ENCODE assay signal across 8 cellular contexts in the genomic region with DNA sequence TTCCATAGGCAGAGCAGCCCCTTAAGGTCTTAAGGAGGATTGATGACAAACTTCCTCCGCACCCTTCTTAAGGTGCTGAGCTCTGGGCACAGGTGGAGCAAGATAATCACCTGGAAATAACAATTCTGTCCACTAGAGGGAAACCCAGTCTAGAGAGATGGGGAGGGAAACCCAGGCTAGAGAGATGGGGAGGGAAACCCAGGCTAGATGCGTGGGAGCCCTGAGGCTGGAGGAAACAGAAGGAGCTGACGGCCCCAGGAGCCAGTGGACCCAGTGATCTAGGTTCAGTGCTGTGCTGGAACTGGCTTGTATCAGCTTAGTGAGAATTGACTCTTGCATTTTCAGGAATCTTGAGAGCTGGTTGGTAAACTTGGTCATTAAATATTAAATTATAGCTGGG. TPM values are rescaled to one million over a fixed set of nuclear protein-coding genes. Genes with fewer than 3 reads are reported as not detected.
DNase-seq lines count a peak whose midpoint lies in the region; ATAC-seq and TF ChIP-seq lines count a peak whose summit lies in the region.

No MANE protein-coding gene starts in this region.

- H3K27me3 Mint-ChIP-seq in endothelial cell (ENCODE audit: unreplicated experiment): peaks cover 3% of the 10 kb centered on the region

- peaks cover 5% of the 10 kb centered on the region for H3K4me1 Mint-ChIP-seq in endothelial cell (ENCODE audit: unreplicated experiment)

- H3K27ac ChIP-seq in tibial artery: no peak overlapping the region

- peaks cover 0 to 26% of the 10 kb centered on the region in 2 donors for H3K27me3 ChIP-seq in tibial artery

- intact Hi-C loops in tibial artery (cut with DNase I; ENCODE audit: low total_unique reads): no loop called here

- no peak overlapping the region for H3K4me3 ChIP-seq in tibial artery

- no peaks in the 10 kb centered on the region for H3K4me1 ChIP-seq in tibial artery

- no peak overlapping the region for H3K4me3 Mint-ChIP-seq in endothelial cell (ENCODE audit: unreplicated experiment)

- no peaks in the 10 kb centered on the region for H3K36me3 Mint-ChIP-seq in endothelial cell (ENCODE audit: low read depth, unreplicated experiment)

- no peak overlapping the region for H3K27ac Mint-ChIP-seq in endothelial cell (ENCODE audit: unreplicated experiment)

- DNase-seq in Daoy (ENCODE audit: low read depth) (peak; percentile 67), NCI-H510A (lab: John Stamatoyannopoulos, UW) (peak; percentile 89), endothelial cell (ENCODE audit: low spot score) (peak; percentile 44), myocyte (ENCODE audit: low read depth) (peak; percentile 71), tibial artery (no peak)
- peak; percentile 37 to 42 for DNase-seq in activated CD4-positive, alpha-beta T cell treated with anti-CD3 and anti-CD28 coated beads, Interleukin-2, amount 50 U/mL, for 4 hours

- peak; percentile 78 for TF ChIP-seq CTCF in endothelial cell (IDR thresholded peaks at IDR 0.05; ENCODE audit: unreplicated experiment)
- peak; percentile 32 to 50 for TF ChIP-seq CTCF in tibial artery (IDR thresholded peaks at IDR 0.05)

- no peaks in the 10 kb centered on the region for H3K9me3 Mint-ChIP-seq in endothelial cell (ENCODE audit: unreplicated experiment)

- ATAC-seq in HG03175 (IDR thresholded peaks at IDR 0.05; ENCODE audit: unreplicated experiment): peak; percentile 46
- ATAC-seq in HG02798 (IDR thresholded peaks at IDR 0.05; ENCODE audit: poor library complexity, unreplicated experiment): no peak

- no peaks in the 10 kb centered on the region for H3K9me3 ChIP-seq in tibial artery

- no peaks in the 10 kb centered on the region for H3K36me3 ChIP-seq in tibial artery

RNA-seq across cellular contexts. Expression of gene MYCL, which starts 17.8 kb away (rescaled TPM):
- 1.5 TPM in 2 replicates for total RNA-seq in Daoy (2014; rRNA removed; shearing (Covaris generic))
- 20.1 TPM for total RNA-seq in endothelial cell (ENCODE audit: unreplicated experiment)
- total RNA-seq in myocyte: 77.9 and 143 TPM in 2 replicates
- 11.2 TPM for polyA plus RNA-seq in myocyte (2012)

RNA-seq across cellular contexts. Expression of gene MFSD2A, which starts 35.4 kb away (rescaled TPM):
- 12.7 and 12.8 TPM in 2 replicates for total RNA-seq in Daoy (2014; rRNA removed; shearing (Covaris generic))
- total RNA-seq in endothelial cell (ENCODE audit: unreplicated experiment) (1.6 TPM), myocyte (15.9 and 16.4 TPM in 2 replicates)
- polyA plus RNA-seq in myocyte (2012): 9.6 TPM

RNA-seq across cellular contexts. Expression of gene TRIT1, which starts 36.2 kb away (rescaled TPM):
- 45.1 and 50.8 TPM in 2 replicates for total RNA-seq in Daoy (2014; rRNA removed; shearing (Covaris generic))
- total RNA-seq in endothelial cell (ENCODE audit: unreplicated experiment): 16.1 TPM
- total RNA-seq in myocyte: 30.0 and 51.9 TPM in 2 replicates
- polyA plus RNA-seq in myocyte (2012): 11.1 TPM

Comparison
In these comparisons a context has a peak if more than half of its experiments do, and no peak if none do; other contexts are left out.
1. DNase-seq: peak in Daoy (single experiment), NCI-H510A (single experiment), activated CD4-positive, alpha-beta T cell treated with anti-CD3 and anti-CD28 coated beads, Interleukin-2, amount 50 U/mL, for 4 hours (2 of 2), endothelial cell (single experiment) and myocyte (single experiment); none in tibial artery (0 of 2).